20 cellular contexts compared by ENCODE assay signal in genomic region chr1:233723387-233723786, GRCh38.
A peak's percentile ranks its signal among the peaks of the same experiment; 100 is the strongest.
DNase-seq lines count a peak whose midpoint lies in the region; ATAC-seq and TF ChIP-seq lines count a peak whose summit lies in the region.
"Had no signal": no experiment of that assay in that cellular context is flagged by ENCODE, and none has a peak within 500 bp of the region (broad histone marks: within the 10 kb centered on the region; RNA-seq: fewer than 3 reads in every experiment).

No MANE protein-coding gene starts in this region.

- no peak overlapping the region for H3K27ac Mint-ChIP-seq in activated CD4-positive, alpha-beta T cell treated with anti-CD3 and anti-CD28 coated beads, Interleukin-2, amount 10 ng/mL, durations not matched to agents 7 days and 5 days
- H3K27ac Mint-ChIP-seq: B cell; CD4-positive, CD25-positive, alpha-beta regulatory T cell; CD8-positive, alpha-beta T cell had no signal

- H3K9me3 Mint-ChIP-seq in activated CD4-positive, alpha-beta T cell treated with anti-CD3 and anti-CD28 coated beads, Interleukin-2, amount 10 ng/mL, durations not matched to agents 7 days and 5 days: peaks cover 5% of the 10 kb centered on the region
- H3K9me3 Mint-ChIP-seq: CD8-positive, alpha-beta T cell had no signal

- ATAC-seq in Right ventricle myocardium superior (ENCODE audit: poor library complexity) (peak; percentile 80), heart left ventricle (peak; percentile 59 to 90 (median 87)), right cardiac atrium (peak; percentile 88 to 90)
- ATAC-seq in activated CD4-positive, CD25-positive, alpha-beta regulatory T cell treated with anti-CD3 and anti-CD28 coated beads, Interleukin-2, amount 50 U/mL, for 24 hours: no peak
- ATAC-seq: CD8-positive, alpha-beta T cell; GM12878 had no signal

- 54 to 62% (median 58%) methylated on average over 6 of the region's 6 CpGs for WGBS in heart left ventricle, 4 donors
- 62% methylated on average over 6 of the region's 6 CpGs for WGBS in right cardiac atrium

- POLR2A ChIA-PET in activated CD4-positive, alpha-beta T cell treated with anti-CD3 and anti-CD28 coated beads, Interleukin-2, amount 10 ng/mL, durations not matched to agents 7 days and 5 days (lab: Charles Lee): no interaction called here

- TF ChIP-seq CTCF in heart left ventricle (IDR thresholded peaks at IDR 0.05) (no peak), left ventricle myocardium inferior (IDR thresholded peaks at IDR 0.05; ENCODE audit: borderline replicate concordance) (no peak)

- intact Hi-C loops in Right ventricle myocardium superior (cut with DNase I) (loop anchor here (10.0 kb wide), 1 partner anchor 59 kb away; no protein-coding TSS in a partner anchor), heart left ventricle (cut with DNase I) (loop anchor here in 2 of 10 donors (2.0 to 5.0 kb wide), 2 partner anchors 56 to 59 kb away; no protein-coding TSS in a partner anchor), left ventricle myocardium inferior (cut with micrococcal nuclease) (no loop called here), right cardiac atrium (cut with DNase I) (loop anchor here in 2 of 4 donors (5.0 to 10.0 kb wide), 2 partner anchors 46 to 59 kb away; no protein-coding TSS in a partner anchor)

- H3K27ac ChIP-seq in heart left ventricle: peak overlapping the region; percentile 33 to 93 (median 81)
- H3K27ac ChIP-seq in left ventricle myocardium inferior (replicated peaks): peak overlapping the region; percentile 89
- peak overlapping the region; percentile 98 for H3K27ac ChIP-seq in right cardiac atrium (ENCODE audit: low read length)
- H3K27ac ChIP-seq: BLaER1, C4-2B had no signal

- H3K27me3 ChIP-seq in heart left ventricle (no peaks in the 10 kb centered on the region), left ventricle myocardium inferior (ENCODE audit: low read depth) (no peaks in the 10 kb centered on the region), right cardiac atrium (ENCODE audit: control insufficient read depth, insufficient read depth) (no peaks in the 10 kb centered on the region)
- H3K27me3 ChIP-seq: BLaER1 had no signal

- TF ChIP-seq POLR2A in heart left ventricle (IDR thresholded peaks at IDR 0.05): no peak

- peaks cover 0 to 37% (median 5%) of the 10 kb centered on the region in 12 donors for H3K4me1 ChIP-seq in heart left ventricle
- peaks cover 53% of the 10 kb centered on the region for H3K4me1 ChIP-seq in left ventricle myocardium inferior
- peaks cover 2% of the 10 kb centered on the region for H3K4me1 ChIP-seq in right cardiac atrium (ENCODE audit: control insufficient read depth, insufficient read depth, low read length)
- H3K4me1 ChIP-seq: BLaER1, Caco-2 had no signal

- H3K9me3 ChIP-seq in heart left ventricle (no peaks in the 10 kb centered on the region), left ventricle myocardium inferior (replicated peaks) (no peaks in the 10 kb centered on the region), right cardiac atrium (ENCODE audit: control insufficient read depth, low read length) (no peaks in the 10 kb centered on the region)
- H3K9me3 ChIP-seq: Caco-2 had no signal

- no peaks in the 10 kb centered on the region for H3K27me3 Mint-ChIP-seq in activated CD4-positive, alpha-beta T cell treated with anti-CD3 and anti-CD28 coated beads, Interleukin-2, amount 10 ng/mL, durations not matched to agents 7 days and 5 days
- H3K27me3 Mint-ChIP-seq: B cell had no signal

- H3K4me3 ChIP-seq in heart left ventricle (no peak overlapping the region), left ventricle myocardium inferior (no peak overlapping the region), right cardiac atrium (ENCODE audit: low read length) (no peak overlapping the region)
- H3K4me3 ChIP-seq: BLaER1, GM12878 had no signal

- DNase-seq in Right ventricle myocardium superior (peak; percentile 66), heart left ventricle (peak in 4 of 5 donors; percentile 48 to 67 (median 59)), left ventricle myocardium inferior (peak; percentile 43), right cardiac atrium (peak; percentile 33 to 74 (median 72))
- no peak for DNase-seq in stimulated activated CD4-positive, alpha-beta T cell treated with anti-CD3 and anti-CD28 coated beads, Interleukin-1b, Interleukin-23, amount 100 ng/mL, for 48 hours
- no peak for DNase-seq in activated CD4-positive, alpha-beta T cell treated with anti-CD3 and anti-CD28 coated beads, Interleukin-2, amount 10 ng/mL, durations not matched to agents 7 days and 5 days
- DNase-seq: Caco-2; CD4-positive, CD25-positive, alpha-beta regulatory T cell; CD8-positive, alpha-beta T cell; DMS 273 treated with DMSO at 0.1 percent for 48 hours; DMS79; EL; GDM1; H7; HCEC 1CT had no signal

- CTCF ChIA-PET in activated CD4-positive, alpha-beta T cell treated with anti-CD3 and anti-CD28 coated beads, Interleukin-2, amount 10 ng/mL, durations not matched to agents 7 days and 5 days (lab: Charles Lee): interaction anchor here (0.7 kb wide), 2 partner anchors 148 to 871 kb away, joined by 3 read pairs; no protein-coding TSS in a partner anchor

- no peak overlapping the region for H3K4me3 Mint-ChIP-seq in activated CD4-positive, alpha-beta T cell treated with anti-CD3 and anti-CD28 coated beads, Interleukin-2, amount 10 ng/mL, durations not matched to agents 7 days and 5 days
- H3K4me3 Mint-ChIP-seq: B cell; CD4-positive, CD25-positive, alpha-beta regulatory T cell; CD8-positive, alpha-beta T cell had no signal

- H3K4me1 Mint-ChIP-seq in activated CD4-positive, alpha-beta T cell treated with anti-CD3 and anti-CD28 coated beads, Interleukin-2, amount 10 ng/mL, durations not matched to agents 7 days and 5 days: no peaks in the 10 kb centered on the region
- H3K4me1 Mint-ChIP-seq: B cell; CD4-positive, CD25-positive, alpha-beta regulatory T cell had no signal

- H3K36me3 ChIP-seq in heart left ventricle: no peaks in the 10 kb centered on the region
- H3K36me3 ChIP-seq in left ventricle myocardium inferior: no peaks in the 10 kb centered on the region
- H3K36me3 ChIP-seq: BLaER1 had no signal

- no peaks in the 10 kb centered on the region for H3K36me3 Mint-ChIP-seq in activated CD4-positive, alpha-beta T cell treated with anti-CD3 and anti-CD28 coated beads, Interleukin-2, amount 10 ng/mL, durations not matched to agents 7 days and 5 days (ENCODE audit: low read depth)
- H3K36me3 Mint-ChIP-seq: CD4-positive, CD25-positive, alpha-beta regulatory T cell; CD8-positive, alpha-beta T cell had no signal

Comparison
In these comparisons a context has a peak if more than half of its experiments do, and no peak if none do; other contexts are left out.
1. ATAC-seq: peak in Right ventricle myocardium superior (single experiment), heart left ventricle (4 of 4) and right cardiac atrium (2 of 2); none in activated CD4-positive, CD25-positive, alpha-beta regulatory T cell treated with anti-CD3 and anti-CD28 coated beads, Interleukin-2, amount 50 U/mL, for 24 hours (0 of 2).
2. DNase-seq: peak in Right ventricle myocardium superior (single experiment), heart left ventricle (4 of 5), left ventricle myocardium inferior (single experiment) and right cardiac atrium (3 of 3); none in stimulated activated CD4-positive, alpha-beta T cell treated with anti-CD3 and anti-CD28 coated beads, Interleukin-1b, Interleukin-23, amount 100 ng/mL, for 48 hours (single experiment) and activated CD4-positive, alpha-beta T cell treated with anti-CD3 and anti-CD28 coated beads, Interleukin-2, amount 10 ng/mL, durations not matched to agents 7 days and 5 days (single experiment).
3. Peak in every context shown above with its lines, with median percentiles within 50 percentile points of each other: H3K27ac ChIP-seq.